ENCODE assay signal across 8 cellular contexts in the genomic region with DNA sequence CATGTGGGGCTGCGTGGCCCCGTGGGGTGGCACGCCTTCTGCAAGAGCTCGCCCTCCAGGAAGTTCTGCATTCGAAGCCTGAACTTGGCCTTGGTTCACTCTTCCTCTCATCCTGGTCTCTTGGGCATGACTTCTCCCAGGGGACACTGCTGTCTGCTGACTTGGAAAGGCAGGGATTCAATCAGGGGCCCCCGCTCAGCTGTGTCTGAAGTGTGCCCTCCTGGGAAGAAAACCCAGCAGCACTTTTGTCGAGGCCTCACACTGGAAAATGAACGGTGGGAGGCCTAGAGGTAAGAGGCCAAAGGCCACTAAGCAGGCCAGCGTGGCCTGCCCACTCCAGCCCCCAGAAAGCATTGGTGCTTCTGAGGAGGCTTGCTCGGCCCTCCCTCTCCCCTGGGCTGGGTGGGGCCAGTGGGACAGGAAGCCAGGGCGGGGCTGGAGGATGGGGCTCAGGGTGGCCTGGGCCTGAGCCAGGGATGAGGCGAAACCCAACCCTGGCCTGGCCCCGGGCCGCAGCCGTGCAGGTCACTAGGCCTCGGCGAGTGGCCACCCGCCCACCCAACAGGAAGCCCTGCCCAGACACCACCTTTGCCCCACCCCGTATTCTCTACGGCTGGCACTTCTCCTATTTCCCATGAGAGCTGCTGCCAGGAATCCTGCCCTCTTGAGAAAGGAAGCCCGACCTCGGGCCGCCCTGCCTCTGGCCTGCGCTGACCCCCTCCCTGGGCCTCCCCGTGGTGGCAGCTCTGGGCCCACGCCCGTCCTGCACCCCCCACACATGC.
A peak's percentile ranks its signal among the peaks of the same experiment; 100 is the strongest.
DNase-seq lines count a peak whose midpoint lies in the region; ATAC-seq and TF ChIP-seq lines count a peak whose summit lies in the region.

No MANE protein-coding gene starts in this region.

- no peak for TF ChIP-seq CTCF in chondrocyte (IDR thresholded peaks at IDR 0.05)

- H3K9me3 Mint-ChIP-seq in chondrocyte (ENCODE audit: low read depth), result no peaks in the 10 kb centered on the region
- no peaks in the 10 kb centered on the region for H3K9me3 Mint-ChIP-seq in stimulated activated naive CD8-positive, alpha-beta T cell treated with anti-CD3 and anti-CD28 coated beads, Interleukin-15, amount 100 ng/mL, for 72 hours

- peak; percentile 75 for DNase-seq in activated CD8-positive, alpha-beta memory T cell treated with anti-CD3 and anti-CD28 coated beads for 24 hours
- DNase-seq in activated CD8-positive, alpha-beta memory T cell treated with anti-CD3 and anti-CD28 coated beads, Interleukin-2, amount 50 U/mL, for 4 hours, result no peak
- DNase-seq in T1000 (lab: John Stamatoyannopoulos, UW) (peak; percentile 58), chondrocyte (ENCODE audit: low spot score) (no peak), lung microvascular endothelial cell (ENCODE audit: low read depth in 2 of 2) (peak; percentile 54 to 55)
- DNase-seq in stimulated activated naive CD8-positive, alpha-beta T cell treated with anti-CD3 and anti-CD28 coated beads, Interleukin-15, amount 100 ng/mL, for 72 hours, result peak; percentile 46 to 64

- H3K4me1 Mint-ChIP-seq in chondrocyte (ENCODE audit: low read depth), result peaks cover 81% of the 10 kb centered on the region
- peaks cover 64% of the 10 kb centered on the region for H3K4me1 Mint-ChIP-seq in stimulated activated naive CD8-positive, alpha-beta T cell treated with anti-CD3 and anti-CD28 coated beads, Interleukin-15, amount 100 ng/mL, for 72 hours

- H3K27ac Mint-ChIP-seq in chondrocyte (ENCODE audit: unreplicated experiment), result peak overlapping the region; percentile 98
- H3K27ac Mint-ChIP-seq in stimulated activated naive CD8-positive, alpha-beta T cell treated with anti-CD3 and anti-CD28 coated beads, Interleukin-15, amount 100 ng/mL, for 72 hours, result peak overlapping the region; percentile 59 to 88

- no peaks in the 10 kb centered on the region for H3K36me3 Mint-ChIP-seq in chondrocyte (ENCODE audit: low read depth)

- no peaks in the 10 kb centered on the region for H3K27me3 Mint-ChIP-seq in chondrocyte (ENCODE audit: low read depth)
- H3K27me3 Mint-ChIP-seq in stimulated activated naive CD8-positive, alpha-beta T cell treated with anti-CD3 and anti-CD28 coated beads, Interleukin-15, amount 100 ng/mL, for 72 hours, result no peaks in the 10 kb centered on the region

- ATAC-seq in HG03432 (IDR thresholded peaks at IDR 0.05; ENCODE audit: unreplicated experiment), result peak; percentile 87
- peak; percentile 81 for ATAC-seq in stimulated activated naive CD8-positive, alpha-beta T cell treated with anti-CD3 and anti-CD28 coated beads, Interleukin-15, amount 100 ng/mL, for 72 hours
- ATAC-seq in HG03457 (IDR thresholded peaks at IDR 0.05; ENCODE audit: unreplicated experiment), result no peak

- H3K4me3 Mint-ChIP-seq in chondrocyte (ENCODE audit: unreplicated experiment), result peak overlapping the region; percentile 38
- H3K4me3 Mint-ChIP-seq in stimulated activated naive CD8-positive, alpha-beta T cell treated with anti-CD3 and anti-CD28 coated beads, Interleukin-15, amount 100 ng/mL, for 72 hours, result no peak overlapping the region

Comparison
In these comparisons a context has a peak if more than half of its experiments do, and no peak if none do; other contexts are left out.
1. DNase-seq: peak in activated CD8-positive, alpha-beta memory T cell treated with anti-CD3 and anti-CD28 coated beads for 24 hours (single experiment), T1000 (single experiment), lung microvascular endothelial cell (2 of 2) and stimulated activated naive CD8-positive, alpha-beta T cell treated with anti-CD3 and anti-CD28 coated beads, Interleukin-15, amount 100 ng/mL, for 72 hours (2 of 2); none in activated CD8-positive, alpha-beta memory T cell treated with anti-CD3 and anti-CD28 coated beads, Interleukin-2, amount 50 U/mL, for 4 hours (single experiment) and chondrocyte (single experiment).